In the genomic region with DNA sequence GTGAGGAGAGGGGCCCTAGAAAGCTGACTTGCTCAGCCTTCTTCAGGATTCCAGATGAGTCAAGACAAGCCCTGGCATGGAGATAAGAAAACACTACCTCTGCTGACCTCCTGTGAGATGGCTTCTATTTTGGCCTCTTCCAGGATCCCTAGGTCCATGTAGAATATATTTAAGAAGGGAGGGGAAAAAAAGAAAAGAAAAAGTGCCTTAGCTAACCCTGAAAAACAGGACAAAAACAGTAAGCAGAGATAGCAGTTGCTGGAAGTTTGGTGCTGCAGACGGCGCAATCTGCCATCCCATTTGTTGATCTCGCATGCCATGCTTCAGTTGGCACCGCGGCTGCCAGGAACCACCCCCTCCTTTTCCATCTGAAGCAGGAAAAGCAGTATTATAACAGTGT, we compare ENCODE assay signal across 11 cellular contexts.
DNase-seq lines count a peak whose midpoint lies in the region; ATAC-seq, FAIRE-seq and TF ChIP-seq lines count a peak whose summit lies in the region.
"Had no signal": no experiment of that assay in that cellular context is flagged by ENCODE, and none has a peak within 500 bp of the region (broad histone marks: within the 10 kb centered on the region; RNA-seq: fewer than 3 reads in every experiment).

No MANE protein-coding gene starts in this region.

- no peak overlapping the region for H2AFZ ChIP-seq in HepG2 (ENCODE audit: low read length)

- CTCF ChIA-PET in HepG2 (lab: Yijun Ruan, JAX; ENCODE audit: low intra/inter-chr PET ratio, low total read pairs) = no interaction called here

- DNase-seq in right lobe of liver (no peak), HepG2 (ENCODE audit: low spot score) (no peak), fibroblast of gingiva (ENCODE audit: low read depth) (peak; percentile 61), naive B cell (no peak), H7 (no peak), NCI-H1417 (lab: John Stamatoyannopoulos, UW) (no peak)
- DNase-seq in activated T-helper 1 cell treated with anti-CD3 and anti-CD28 coated beads, Interleukin-12 subunit alpha, Interleukin-12 subunit beta, Interleukin-2, Interleukin-4 antibody, amounts not matched to agents 30 ng/mL and 10 ng/mL and 1 ng/mL, durations not matched to agents 14 hours and 24 hours and 36 hours (ENCODE audit: low spot score) = no peak
- no peak for DNase-seq in stimulated activated naive CD4-positive, alpha-beta T cell (lab: John Stamatoyannopoulos, UW)
- DNase-seq: activated CD4-positive, alpha-beta T cell treated with anti-CD3 and anti-CD28 coated beads, Interleukin-2, amount 50 U/mL, for 1 hour; mesendoderm had no signal

- no peak for TF ChIP-seq RAD21 in HepG2 (CRISPR knock-in tag; IDR thresholded peaks at IDR 0.05)

- no peaks in the 10 kb centered on the region for H3K79me2 ChIP-seq in HepG2 (ENCODE audit: insufficient read depth, low read length)

- peak overlapping the region in 4 of 6 donors; percentile 43 to 90 (median 45) for H3K27ac Mint-ChIP-seq in naive B cell
- no peak overlapping the region for H3K27ac Mint-ChIP-seq in activated T-helper 1 cell treated with anti-CD3 and anti-CD28 coated beads, Interleukin-12 subunit alpha, Interleukin-12 subunit beta, Interleukin-2, Interleukin-4 antibody, amounts not matched to agents 30 ng/mL and 10 ng/mL and 1 ng/mL, durations not matched to agents 14 hours and 24 hours and 36 hours

- FAIRE-seq in HepG2 (lab: Jason Lieb, UNC) = no peak

- no peaks in the 10 kb centered on the region for H3K27me3 Mint-ChIP-seq in naive B cell
- peaks cover 13% of the 10 kb centered on the region for H3K27me3 Mint-ChIP-seq in activated T-helper 1 cell treated with anti-CD3 and anti-CD28 coated beads, Interleukin-12 subunit alpha, Interleukin-12 subunit beta, Interleukin-2, Interleukin-4 antibody, amounts not matched to agents 30 ng/mL and 10 ng/mL and 1 ng/mL, durations not matched to agents 14 hours and 24 hours and 36 hours (ENCODE audit: insufficient read depth)
- H3K27me3 Mint-ChIP-seq: central memory CD8-positive, alpha-beta T cell had no signal

- no peak overlapping the region for H3K9ac ChIP-seq in HepG2 (ENCODE audit: insufficient read depth, low read depth, low read length)

- TF ChIP-seq CTCF in right lobe of liver (IDR thresholded peaks at IDR 0.05) = no peak
- TF ChIP-seq CTCF in HepG2 (CRISPR knock-in tag; IDR thresholded peaks at IDR 0.05) = no peak

- in situ Hi-C loops in HepG2 (cut with HindIII; ENCODE audit: extremely low pct_ligation_motif_present, low pct_unique_long_range_greater_than_20kb) = no loop called here

- H3K4me2 ChIP-seq in HepG2 (ENCODE audit: low read depth, low read length) = no peak overlapping the region

- H3K27me3 ChIP-seq in right lobe of liver (no peaks in the 10 kb centered on the region), HepG2 (ENCODE audit: control insufficient read depth in 1 of 2, insufficient read depth in 2 of 2, low read length in 2 of 2) (peaks cover 6 to 49% of the 10 kb centered on the region in 2 experiments; a peak in 3 of 5 replicates), H7 (ENCODE audit: control insufficient read depth, insufficient read depth, low read length) (no peaks in the 10 kb centered on the region)

- POLR2A ChIA-PET in HepG2 (lab: Yijun Ruan, JAX) = no interaction called here

- H3K36me3 Mint-ChIP-seq in naive B cell = no peaks in the 10 kb centered on the region
- H3K36me3 Mint-ChIP-seq in activated T-helper 1 cell treated with anti-CD3 and anti-CD28 coated beads, Interleukin-12 subunit alpha, Interleukin-12 subunit beta, Interleukin-2, Interleukin-4 antibody, amounts not matched to agents 30 ng/mL and 10 ng/mL and 1 ng/mL, durations not matched to agents 14 hours and 24 hours and 36 hours (ENCODE audit: low read depth) = no peaks in the 10 kb centered on the region

- H3K4me1 Mint-ChIP-seq in naive B cell = peaks cover 18 to 30% (median 25%) of the 10 kb centered on the region in 3 donors
- peaks cover 46% of the 10 kb centered on the region for H3K4me1 Mint-ChIP-seq in activated T-helper 1 cell treated with anti-CD3 and anti-CD28 coated beads, Interleukin-12 subunit alpha, Interleukin-12 subunit beta, Interleukin-2, Interleukin-4 antibody, amounts not matched to agents 30 ng/mL and 10 ng/mL and 1 ng/mL, durations not matched to agents 14 hours and 24 hours and 36 hours (ENCODE audit: low read depth)
- H3K4me1 Mint-ChIP-seq: central memory CD8-positive, alpha-beta T cell had no signal

- peak overlapping the region in 2 of 3 donors; percentile 7 to 17 for H3K27ac ChIP-seq in right lobe of liver
- no peak overlapping the region for H3K27ac ChIP-seq in HepG2 (ENCODE audit: extremely low read length, insufficient read depth, low read length)

- H3K4me1 ChIP-seq in right lobe of liver = peaks cover 0 to 8% (median 0%) of the 10 kb centered on the region in 4 donors
- peaks cover 5% of the 10 kb centered on the region; the same call in 1 of the 2 replicates for H3K4me1 ChIP-seq in HepG2 (ENCODE audit: insufficient read depth, low read length)

- H3K4me3 ChIP-seq in right lobe of liver = no peak overlapping the region
- H3K4me3 ChIP-seq in HepG2 (replicated peaks in 1 of 3; ENCODE audit: insufficient read depth in 1 of 3, low read depth in 2 of 3, low read length in 3 of 3) = no peak overlapping the region
- no peak overlapping the region for H3K4me3 ChIP-seq in H7 (ENCODE audit: insufficient read depth, low read depth, low read length)

- TF ChIP-seq EP300 in HepG2 (IDR thresholded peaks at IDR 0.05; ENCODE audit: low read depth in 2 of 2, low read length in 2 of 2) (no peak), HepG2 (CRISPR knock-in tag; IDR thresholded peaks at IDR 0.05; ENCODE audit: borderline replicate concordance) (no peak)

- no peaks in the 10 kb centered on the region for H4K20me1 ChIP-seq in HepG2 (ENCODE audit: insufficient read depth, low read length)

- H3K36me3 ChIP-seq in right lobe of liver (no peaks in the 10 kb centered on the region), HepG2 (replicated peaks in 1 of 2; ENCODE audit: control insufficient read depth in 1 of 2, insufficient read depth in 2 of 2, low read length in 2 of 2) (no peaks in the 10 kb centered on the region), H7 (replicated peaks; ENCODE audit: control insufficient read depth, insufficient read depth, low read length) (no peaks in the 10 kb centered on the region)

- WGBS in right lobe of liver (ENCODE audit: insufficient coverage, low coverage, low lambda C conversion rate, missing lambda C conversion rate) = 51% methylated on average over 5 of the region's 5 CpGs
- 90% methylated on average over 5 of the region's 5 CpGs for WGBS in HepG2 (ENCODE audit: low lambda C conversion rate)

- H3K4me3 Mint-ChIP-seq in naive B cell = peak overlapping the region in 6 of 8 donors; percentile 37 to 84 (median 57)
- H3K4me3 Mint-ChIP-seq in activated T-helper 1 cell treated with anti-CD3 and anti-CD28 coated beads, Interleukin-12 subunit alpha, Interleukin-12 subunit beta, Interleukin-2, Interleukin-4 antibody, amounts not matched to agents 30 ng/mL and 10 ng/mL and 1 ng/mL, durations not matched to agents 14 hours and 24 hours and 36 hours = no peak overlapping the region
- H3K4me3 Mint-ChIP-seq: central memory CD8-positive, alpha-beta T cell had no signal

- no peak for TF ChIP-seq POLR2A in right lobe of liver (IDR thresholded peaks at IDR 0.05)
- no peak for TF ChIP-seq POLR2A in HepG2 (IDR thresholded peaks at IDR 0.05; ENCODE audit: insufficient read depth in 1 of 2, low read depth in 2 of 2, low read length in 2 of 2)

- no peaks in the 10 kb centered on the region for H3K9me3 Mint-ChIP-seq in naive B cell
- no peaks in the 10 kb centered on the region for H3K9me3 Mint-ChIP-seq in activated T-helper 1 cell treated with anti-CD3 and anti-CD28 coated beads, Interleukin-12 subunit alpha, Interleukin-12 subunit beta, Interleukin-2, Interleukin-4 antibody, amounts not matched to agents 30 ng/mL and 10 ng/mL and 1 ng/mL, durations not matched to agents 14 hours and 24 hours and 36 hours
- H3K9me3 Mint-ChIP-seq: central memory CD8-positive, alpha-beta T cell had no signal

- ATAC-seq in right lobe of liver (no peak), HepG2 (no peak), naive B cell (ENCODE audit: low read depth in 2 of 2) (peak in 1 of 2 donors; percentile 25)

- intact Hi-C loops in right lobe of liver (cut with DNase I) = no loop called here
- intact Hi-C loops in HepG2 (cut with micrococcal nuclease; ENCODE audit: unreplicated experiment) = no loop called here
- intact Hi-C loops in activated T-helper 1 cell treated with anti-CD3 and anti-CD28 coated beads, Interleukin-12 subunit alpha, Interleukin-12 subunit beta, Interleukin-2, Interleukin-4 antibody, amounts not matched to agents 30 ng/mL and 10 ng/mL and 1 ng/mL, durations not matched to agents 14 hours and 24 hours and 36 hours (cut with micrococcal nuclease) = loop anchor here (5.0 to 10.0 kb wide), 2 partner anchors 109 to 427 kb away; no protein-coding TSS in a partner anchor

- H3K9me3 ChIP-seq in right lobe of liver (no peaks in the 10 kb centered on the region), HepG2 (ENCODE audit: low read length) (no peaks in the 10 kb centered on the region)

- no TSS peak for BruUV-seq in HepG2 (replicated peaks; lab: Mats Ljungman, UMichigan)

TF ChIP-seq in HepG2, 621 proteins besides CTCF, POLR2A, EP300 and RAD21 (continues in another document):
- TF ChIP-seq, protein P1, sequence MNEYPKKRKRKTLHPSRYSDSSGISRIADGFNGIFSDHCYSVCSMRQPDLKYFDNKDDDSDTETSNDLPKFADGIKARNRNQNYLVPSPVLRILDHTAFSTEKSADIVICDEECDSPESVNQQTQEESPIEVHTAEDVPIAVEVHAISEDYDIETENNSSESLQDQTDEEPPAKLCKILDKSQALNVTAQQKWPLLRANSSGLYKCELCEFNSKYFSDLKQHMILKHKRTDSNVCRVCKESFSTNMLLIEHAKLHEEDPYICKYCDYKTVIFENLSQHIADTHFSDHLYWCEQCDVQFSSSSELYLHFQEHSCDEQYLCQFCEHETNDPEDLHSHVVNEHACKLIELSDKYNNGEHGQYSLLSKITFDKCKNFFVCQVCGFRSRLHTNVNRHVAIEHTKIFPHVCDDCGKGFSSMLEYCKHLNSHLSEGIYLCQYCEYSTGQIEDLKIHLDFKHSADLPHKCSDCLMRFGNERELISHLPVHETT (CRISPR knock-in tag; conservative IDR thresholded peaks at IDR 0.05) = no peak
- no peak for TF ChIP-seq HIVEP1 (CRISPR knock-in tag; IDR thresholded peaks at IDR 0.05)
- TF ChIP-seq ZFYVE20 (CRISPR knock-in tag; IDR thresholded peaks at IDR 0.05; ENCODE audit: borderline replicate concordance, low read depth) = no peak
